Comparison of ENCODE assay signal across 7 cellular contexts in genomic region chr9:91758491-91758981, GRCh38.
DNase-seq lines count a peak whose midpoint lies in the region; ATAC-seq and TF ChIP-seq lines count a peak whose summit lies in the region.

No MANE protein-coding gene starts in this region.

- ATAC-seq in GM19438 (IDR thresholded peaks at IDR 0.05; ENCODE audit: low read depth, unreplicated experiment), result peak; percentile 84

- H3K27me3 ChIP-seq in HL-60 (ENCODE audit: insufficient read depth, poor library complexity, severe bottlenecking) (no peaks in the 10 kb centered on the region), WERI-Rb-1 (ENCODE audit: insufficient read depth, low read depth, severe bottlenecking) (no peaks in the 10 kb centered on the region)

- H3K4me3 ChIP-seq in HL-60 (replicated peaks; ENCODE audit: insufficient read depth, low read length) (no peak overlapping the region), WERI-Rb-1 (ENCODE audit: low read depth, low read length) (no peak overlapping the region), fibroblast of villous mesenchyme (ENCODE audit: low read depth, low read length) (no peak overlapping the region)

- no peaks in the 10 kb centered on the region for H3K9me3 ChIP-seq in WERI-Rb-1 (ENCODE audit: severe bottlenecking)

- DNase-seq in ELR (ENCODE audit: low read depth) (peak; percentile 54), HL-60 (ENCODE audit: low read depth in 1 of 2, low spot score in 1 of 2) (peak in 1 of 2 experiments; percentile 51), WERI-Rb-1 (peak; percentile 84), fibroblast of villous mesenchyme (ENCODE audit: low read depth) (peak; percentile 78), ureter (ENCODE audit: low spot score) (no peak)
- peak; percentile 28 for DNase-seq in stimulated activated CD4-positive, alpha-beta T cell treated with anti-CD3 and anti-CD28 coated beads, Interleukin-4, amount 100 ng/mL, for 24 hours

- H3K27ac ChIP-seq in HL-60 (replicated peaks), result no peak overlapping the region
- H3K27ac ChIP-seq in WERI-Rb-1, result no peak overlapping the region

- peaks cover 23% of the 10 kb centered on the region for H3K36me3 ChIP-seq in WERI-Rb-1

- peak; percentile 43 for TF ChIP-seq CTCF in HL-60 (IDR thresholded peaks at IDR 0.05; ENCODE audit: insufficient read depth, low read length)
- peak; percentile 85 for TF ChIP-seq CTCF in WERI-Rb-1 (IDR thresholded peaks at IDR 0.05; ENCODE audit: low read depth, low read length)
- peak; percentile 93 for TF ChIP-seq CTCF in fibroblast of villous mesenchyme (IDR thresholded peaks at IDR 0.05; ENCODE audit: insufficient read depth, low read depth, low read length)

Comparison
In these comparisons a context has a peak if more than half of its experiments do, and no peak if none do; other contexts are left out.
1. CTCF ChIP-seq: peak in every context shown above with its lines; median percentile 93 in fibroblast of villous mesenchyme; 85 in WERI-Rb-1; 43 in HL-60.